Comparison of ENCODE assay signal across 23 cellular contexts in the genomic region with DNA sequence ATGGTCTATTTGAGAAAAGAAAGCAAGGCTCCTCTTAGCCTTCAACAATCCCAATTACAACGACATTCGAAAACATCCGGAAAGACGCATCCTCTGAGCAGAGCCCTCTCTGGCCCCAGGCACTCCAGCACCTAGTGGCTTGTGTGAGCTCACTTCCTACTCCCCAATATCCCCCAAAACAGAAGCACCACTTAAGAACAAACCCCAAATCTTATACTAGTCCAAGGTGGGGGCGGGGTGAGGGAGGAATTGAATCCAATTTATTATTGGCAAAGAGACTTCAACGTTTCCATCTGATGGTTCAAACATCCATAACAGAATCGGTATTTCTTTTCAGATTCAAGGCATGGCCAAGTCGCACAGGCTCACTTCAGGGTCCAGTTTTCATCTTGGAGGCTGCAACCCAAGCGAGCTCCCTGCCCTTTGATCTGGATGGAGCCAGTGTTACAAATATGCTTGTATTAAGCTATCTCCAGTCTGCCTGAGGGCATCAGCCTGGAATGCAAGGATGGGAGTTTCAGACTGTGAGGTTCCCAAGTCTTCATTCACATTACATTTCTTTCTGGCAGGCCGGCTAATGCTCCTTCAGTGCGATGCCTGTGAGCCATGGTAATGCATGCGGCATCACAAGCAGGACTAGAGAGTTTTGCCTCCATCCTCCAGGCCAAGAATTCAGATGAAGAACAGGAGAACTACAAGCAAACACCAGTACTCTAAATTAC.
DNase-seq lines count a peak whose midpoint lies in the region; ATAC-seq, FAIRE-seq and TF ChIP-seq lines count a peak whose summit lies in the region.
"Had no signal": no experiment of that assay in that cellular context is flagged by ENCODE, and none has a peak within 500 bp of the region (broad histone marks: within the 10 kb centered on the region; RNA-seq: fewer than 3 reads in every experiment).

No MANE protein-coding gene starts in this region.

- no peaks in the 10 kb centered on the region for H3K9me3 ChIP-seq in CD4-positive, alpha-beta T cell (ENCODE audit: control insufficient read depth, low read length)
- H3K9me3 ChIP-seq in small intestine (ENCODE audit: control insufficient read depth, low read depth) = no peaks in the 10 kb centered on the region
- H3K9me3 ChIP-seq: body of pancreas, heart right ventricle, thoracic aorta had no signal

- H3K36me3 Mint-ChIP-seq in CD4-positive, alpha-beta T cell (ENCODE audit: low read depth) = peaks cover 54% of the 10 kb centered on the region
- no peaks in the 10 kb centered on the region for H3K36me3 Mint-ChIP-seq in nephron progenitor cell (ENCODE audit: low read depth)

- peaks cover 0 to 10% of the 10 kb centered on the region in 2 donors for H3K36me3 ChIP-seq in small intestine (ENCODE audit: control insufficient read depth in 2 of 2, insufficient read depth in 2 of 2, low read length in 2 of 2)
- H3K36me3 ChIP-seq: thoracic aorta had no signal

- CTCF ChIA-PET in CD4-positive, alpha-beta T cell (lab: Charles Lee) = no interaction called here

- no peaks in the 10 kb centered on the region for H3K27me3 Mint-ChIP-seq in CD4-positive, alpha-beta T cell
- H3K27me3 Mint-ChIP-seq in nephron progenitor cell (ENCODE audit: low read depth, poor library complexity) = peaks cover 3% of the 10 kb centered on the region
- H3K27me3 Mint-ChIP-seq: stimulated activated naive B cell treated with anti-CD40 and anti-IgM and Interleukin-4, amounts not matched to agents 10 μg/mL and 1 μg/mL and 100 μg/mL, for 72 hours had no signal

- no peaks in the 10 kb centered on the region for H3K27me3 ChIP-seq in CD4-positive, alpha-beta T cell (ENCODE audit: control insufficient read depth, insufficient read depth, low read length)
- no peaks in the 10 kb centered on the region for H3K27me3 ChIP-seq in small intestine (ENCODE audit: control insufficient read depth in 2 of 2, insufficient read depth in 2 of 2, low read length in 2 of 2)
- H3K27me3 ChIP-seq: body of pancreas, heart right ventricle had no signal

- TF ChIP-seq CTCF in CD4-positive, alpha-beta T cell (IDR thresholded peaks at IDR 0.05) = no peak
- no peak for TF ChIP-seq CTCF in nephron progenitor cell (IDR thresholded peaks at IDR 0.05)

- WGBS in small intestine, 3 donors = 90 to 96% (median 93%) methylated on average over 12 of the region's 12 CpGs

- H3K27ac ChIP-seq in CD4-positive, alpha-beta T cell (ENCODE audit: low read depth, low read length) = no peak overlapping the region
- H3K27ac ChIP-seq in small intestine (ENCODE audit: low read depth in 1 of 2, low read length in 1 of 2) = no peak overlapping the region
- H3K27ac ChIP-seq: body of pancreas, parathyroid adenoma, thoracic aorta had no signal

- no peak for DNase-seq in CD4-positive, alpha-beta T cell
- DNase-seq in HTR-8/SVneo (ENCODE audit: insufficient read length, low spot score) = peak; percentile 34
- DNase-seq in ecto neural progenitor cell (ENCODE audit: low spot score) = peak; percentile 61
- no peak for DNase-seq in nephron progenitor cell
- DNase-seq in small intestine = no peak
- no peak for DNase-seq in glomerular visceral epithelial cell (ENCODE audit: extremely low spot score)
- no peak for DNase-seq in SKM-1 treated with dmso at 0.1 percent for 144 hours (lab: John Stamatoyannopoulos, UW; ENCODE audit: unreplicated experiment)
- DNase-seq in OCI-M2 (lab: John Stamatoyannopoulos, UW; ENCODE audit: unreplicated experiment) = no peak
- DNase-seq: ACHN; activated CD8-positive, alpha-beta memory T cell treated with anti-CD3 and anti-CD28 coated beads for 24 hours; activated naive CD4-positive, alpha-beta T cell treated with anti-CD3 and anti-CD28 coated beads, Interleukin-2, amount 50 U/mL, for 16 hours; activated T-cell treated with anti-CD3 and anti-CD28 coated beads, Interleukin-2, amount 50 U/mL, for 4 hours; body of pancreas; DMS153; heart right ventricle; NCI-H1417 treated with DMSO at 0.1 percent for 48 hours; stimulated activated naive B cell treated with anti-CD40 and anti-IgM and Interleukin-4, amounts not matched to agents 10 μg/mL and 1 μg/mL and 100 μg/mL, for 72 hours had no signal

- POLR2A ChIA-PET in CD4-positive, alpha-beta T cell (lab: Charles Lee) = no interaction called here

- no peak overlapping the region for H3K4me3 Mint-ChIP-seq in CD4-positive, alpha-beta T cell
- H3K4me3 Mint-ChIP-seq in nephron progenitor cell = no peak overlapping the region
- H3K4me3 Mint-ChIP-seq: activated T-cell treated with anti-CD3 and anti-CD28 coated beads, Interleukin-2, amount 50 U/mL, for 4 hours; stimulated activated naive B cell treated with anti-CD40 and anti-IgM and Interleukin-4, amounts not matched to agents 10 μg/mL and 1 μg/mL and 100 μg/mL, for 72 hours had no signal

- no peaks in the 10 kb centered on the region for H3K4me1 ChIP-seq in small intestine (ENCODE audit: control insufficient read depth in 2 of 2, insufficient read depth in 1 of 2, low read depth in 1 of 2, low read length in 1 of 2)

- no peak for ATAC-seq in CD4-positive, alpha-beta T cell (ENCODE audit: poor library complexity)
- ATAC-seq: activated T-cell treated with anti-CD3 and anti-CD28 coated beads, Interleukin-2, amount 50 U/mL, for 4 hours; body of pancreas; heart right ventricle; SK-N-SH treated with all-trans-retinoic acid at 6 μM for 48 hours; stimulated activated naive B cell treated with anti-CD40 and anti-IgM and Interleukin-4, amounts not matched to agents 10 μg/mL and 1 μg/mL and 100 μg/mL, for 72 hours had no signal

- H3K27ac Mint-ChIP-seq in CD4-positive, alpha-beta T cell = peak overlapping the region; percentile 56
- H3K27ac Mint-ChIP-seq in nephron progenitor cell = peak overlapping the region; percentile 35
- H3K27ac Mint-ChIP-seq: stimulated activated naive B cell treated with anti-CD40 and anti-IgM and Interleukin-4, amounts not matched to agents 10 μg/mL and 1 μg/mL and 100 μg/mL, for 72 hours had no signal

- peaks cover 63% of the 10 kb centered on the region for H3K4me1 Mint-ChIP-seq in CD4-positive, alpha-beta T cell (ENCODE audit: low read depth)
- H3K4me1 Mint-ChIP-seq in nephron progenitor cell = no peaks in the 10 kb centered on the region

- intact Hi-C loops in CD4-positive, alpha-beta T cell (cut with DNase I, micrococcal nuclease) = no loop called here

- FAIRE-seq in HTR-8/SVneo (lab: Jason Lieb, UNC) (no peak), small intestine (lab: Jason Lieb, UNC) (no peak)
- FAIRE-seq: colon, endometrium, GM12891 had no signal

- H3K9me3 Mint-ChIP-seq in CD4-positive, alpha-beta T cell = no peaks in the 10 kb centered on the region
- H3K9me3 Mint-ChIP-seq in nephron progenitor cell = no peaks in the 10 kb centered on the region
- H3K9me3 Mint-ChIP-seq: activated T-cell treated with anti-CD3 and anti-CD28 coated beads, Interleukin-2, amount 50 U/mL, for 4 hours; stimulated activated naive B cell treated with anti-CD40 and anti-IgM and Interleukin-4, amounts not matched to agents 10 μg/mL and 1 μg/mL and 100 μg/mL, for 72 hours had no signal

- H3K4me3 ChIP-seq in small intestine (ENCODE audit: low read depth in 1 of 2, low read length in 2 of 2) = no peak overlapping the region
- H3K4me3 ChIP-seq: body of pancreas, heart right ventricle, thoracic aorta had no signal

Comparison
In these comparisons a context has a peak if more than half of its experiments do, and no peak if none do; other contexts are left out.
1. DNase-seq: peak in HTR-8/SVneo (single experiment) and ecto neural progenitor cell (single experiment); none in CD4-positive, alpha-beta T cell (0 of 10), nephron progenitor cell (single experiment), small intestine (single experiment), glomerular visceral epithelial cell (single experiment), SKM-1 treated with dmso at 0.1 percent for 144 hours (single experiment) and OCI-M2 (single experiment).